ENCODE assay signal across 9 cellular contexts in genomic region chr5:154611341-154611767, GRCh38.
DNase-seq lines count a peak whose midpoint lies in the region; ATAC-seq, FAIRE-seq and TF ChIP-seq lines count a peak whose summit lies in the region.
"Had no signal": no experiment of that assay in that cellular context is flagged by ENCODE, and none has a peak within 500 bp of the region (broad histone marks: within the 10 kb centered on the region; RNA-seq: fewer than 3 reads in every experiment).

No MANE protein-coding gene starts in this region.

- H3K36me3 ChIP-seq in right lobe of liver = no peaks in the 10 kb centered on the region
- H3K36me3 ChIP-seq in HepG2 (replicated peaks in 1 of 2; ENCODE audit: control insufficient read depth in 1 of 2, insufficient read depth in 2 of 2, low read length in 2 of 2) = no peaks in the 10 kb centered on the region
- no peaks in the 10 kb centered on the region for H3K36me3 ChIP-seq in mesendoderm (ENCODE audit: control insufficient read depth, insufficient read depth, low read length)
- H3K36me3 ChIP-seq in upper lobe of right lung = no peaks in the 10 kb centered on the region
- H3K36me3 ChIP-seq in small intestine (ENCODE audit: control insufficient read depth in 2 of 2, insufficient read depth in 2 of 2, low read length in 2 of 2) = no peaks in the 10 kb centered on the region

- no peak overlapping the region for H2AK5ac ChIP-seq in mesendoderm (ENCODE audit: low read length)

- CTCF ChIA-PET in HepG2 (lab: Yijun Ruan, JAX; ENCODE audit: low intra/inter-chr PET ratio, low total read pairs) = interaction anchor here (1.4 to 2.7 kb wide), 2 partner anchors 144 to 190 kb away, joined by 8 to 32 read pairs; no protein-coding TSS in a partner anchor

- H4K8ac ChIP-seq in mesendoderm (ENCODE audit: low read depth, low read length) = no peak overlapping the region

- no peak overlapping the region for H2BK5ac ChIP-seq in mesendoderm (ENCODE audit: low read length)

- H3K4me3 Mint-ChIP-seq in effector memory CD8-positive, alpha-beta T cell = peak overlapping the region; percentile 44 to 57

- TF ChIP-seq POLR2A in right lobe of liver (IDR thresholded peaks at IDR 0.05) = no peak
- no peak for TF ChIP-seq POLR2A in HepG2 (IDR thresholded peaks at IDR 0.05; ENCODE audit: insufficient read depth in 1 of 2, low read depth in 2 of 2, low read length in 2 of 2)

- H3K4me2 ChIP-seq in HepG2 (ENCODE audit: low read depth, low read length) (no peak overlapping the region), mesendoderm (ENCODE audit: low read length) (peak overlapping the region; percentile 88)

- H3K27me3 ChIP-seq in right lobe of liver = peaks cover 0 to 10% of the 10 kb centered on the region in 2 donors
- peaks cover 1 to 53% of the 10 kb centered on the region in 2 experiments; a peak in 4 of 5 replicates for H3K27me3 ChIP-seq in HepG2 (ENCODE audit: control insufficient read depth in 1 of 2, insufficient read depth in 2 of 2, low read length in 2 of 2)
- H3K27me3 ChIP-seq in mesendoderm (ENCODE audit: insufficient read depth, low read length, poor library complexity) = peaks cover 4% of the 10 kb centered on the region
- peaks cover 44% of the 10 kb centered on the region for H3K27me3 ChIP-seq in upper lobe of right lung
- H3K27me3 ChIP-seq in small intestine (ENCODE audit: control insufficient read depth in 2 of 2, insufficient read depth in 2 of 2, low read length in 2 of 2) = peaks cover 0 to 12% of the 10 kb centered on the region in 2 donors

- H3K4ac ChIP-seq in mesendoderm (ENCODE audit: low read depth, low read length) = no peak overlapping the region

- in situ Hi-C loops in HepG2 (cut with HindIII; ENCODE audit: extremely low pct_ligation_motif_present, low pct_unique_long_range_greater_than_20kb) = loop anchor here (25.0 kb wide), 1 partner anchor 549 kb away; no protein-coding TSS in a partner anchor

- BruUV-seq in HepG2 (replicated peaks; lab: Mats Ljungman, UMichigan) = no TSS peak

- TF ChIP-seq CTCF in right lobe of liver (IDR thresholded peaks at IDR 0.05) (no peak), HepG2 (CRISPR knock-in tag; IDR thresholded peaks at IDR 0.05) (no peak), upper lobe of right lung (IDR thresholded peaks at IDR 0.05) (no peak)

- H3K27ac Mint-ChIP-seq in effector memory CD8-positive, alpha-beta T cell = no peak overlapping the region

- DNase-seq in right lobe of liver (no peak), HepG2 (ENCODE audit: low spot score) (no peak), mesendoderm (no peak), upper lobe of right lung (no peak), small intestine (no peak)
- no peak for DNase-seq in effector memory CD8-positive, alpha-beta T cell
- no peak for DNase-seq in activated effector memory CD4-positive, alpha-beta T cell treated with anti-CD3 and anti-CD28 coated beads, Interleukin-2, amount 50 U/mL, for 16 hours
- no peak for DNase-seq in stimulated activated CD4-positive, alpha-beta T cell treated with anti-CD3 and anti-CD28 coated beads, Interleukin-4, amount 100 ng/mL, for 24 hours
- DNase-seq: NCI-H146 had no signal

- H2BK120ac ChIP-seq in mesendoderm (ENCODE audit: low read depth, low read length) = no peak overlapping the region

- H3K27me3 Mint-ChIP-seq in effector memory CD8-positive, alpha-beta T cell = peaks cover 48 to 89% of the 10 kb centered on the region in 2 donors

- H3K23ac ChIP-seq in mesendoderm (ENCODE audit: low read length) = no peak overlapping the region

- no peaks in the 10 kb centered on the region for H3K9me3 Mint-ChIP-seq in effector memory CD8-positive, alpha-beta T cell

- no peaks in the 10 kb centered on the region for H3K79me2 ChIP-seq in HepG2 (ENCODE audit: insufficient read depth, low read length)
- no peaks in the 10 kb centered on the region for H3K79me2 ChIP-seq in mesendoderm (ENCODE audit: control insufficient read depth, insufficient read depth, low read length)

- no peak overlapping the region for H3K27ac ChIP-seq in right lobe of liver
- H3K27ac ChIP-seq in HepG2 (ENCODE audit: extremely low read length, insufficient read depth, low read length) = no peak overlapping the region
- no peak overlapping the region for H3K27ac ChIP-seq in mesendoderm (ENCODE audit: low read depth, low read length)
- H3K27ac ChIP-seq in upper lobe of right lung = no peak overlapping the region
- no peak overlapping the region for H3K27ac ChIP-seq in small intestine (ENCODE audit: low read depth in 1 of 2, low read length in 1 of 2)

- H4K20me1 ChIP-seq in HepG2 (ENCODE audit: insufficient read depth, low read length) = no peaks in the 10 kb centered on the region

- H3K9me3 ChIP-seq in right lobe of liver (no peaks in the 10 kb centered on the region), HepG2 (ENCODE audit: low read length) (no peaks in the 10 kb centered on the region), upper lobe of right lung (no peaks in the 10 kb centered on the region), small intestine (ENCODE audit: control insufficient read depth, low read depth) (no peaks in the 10 kb centered on the region)

- H2BK15ac ChIP-seq in mesendoderm (replicated peaks; ENCODE audit: low read depth) = no peak overlapping the region

- H3K9ac ChIP-seq in HepG2 (ENCODE audit: insufficient read depth, low read depth, low read length) = no peak overlapping the region
- peak overlapping the region; percentile 61 for H3K9ac ChIP-seq in mesendoderm (ENCODE audit: low read length)

- H3K18ac ChIP-seq in mesendoderm (ENCODE audit: low read length) = no peak overlapping the region

- H4K5ac ChIP-seq in mesendoderm (ENCODE audit: low read length) = no peak overlapping the region

- intact Hi-C loops in right lobe of liver (cut with DNase I) = no loop called here
- intact Hi-C loops in HepG2 (cut with micrococcal nuclease; ENCODE audit: unreplicated experiment) = loop anchor here (2.0 kb wide), 1 partner anchor 189 kb away; no protein-coding TSS in a partner anchor
- intact Hi-C loops in upper lobe of right lung (cut with DNase I) = no loop called here

- FAIRE-seq in HepG2 (lab: Jason Lieb, UNC) = no peak
- no peak for FAIRE-seq in small intestine (lab: Jason Lieb, UNC)

- no peaks in the 10 kb centered on the region for H3K79me1 ChIP-seq in mesendoderm (ENCODE audit: low read length)

- no peaks in the 10 kb centered on the region for H3K36me3 Mint-ChIP-seq in effector memory CD8-positive, alpha-beta T cell (ENCODE audit: insufficient read depth)

- no peak overlapping the region for H2AFZ ChIP-seq in HepG2 (ENCODE audit: low read length)

- POLR2A ChIA-PET in HepG2 (lab: Yijun Ruan, JAX) = no interaction called here

- TF ChIP-seq RAD21 in HepG2 (CRISPR knock-in tag; IDR thresholded peaks at IDR 0.05) = no peak

- peaks cover 0 to 12% (median 6%) of the 10 kb centered on the region in 4 donors for H3K4me1 ChIP-seq in right lobe of liver
- peaks cover 12% of the 10 kb centered on the region for H3K4me1 ChIP-seq in HepG2 (ENCODE audit: insufficient read depth, low read length)
- peaks cover 20% of the 10 kb centered on the region for H3K4me1 ChIP-seq in mesendoderm (ENCODE audit: control insufficient read depth, low read depth, low read length)
- H3K4me1 ChIP-seq in upper lobe of right lung = peaks cover 13% of the 10 kb centered on the region
- H3K4me1 ChIP-seq in small intestine (ENCODE audit: control insufficient read depth in 2 of 2, insufficient read depth in 1 of 2, low read depth in 1 of 2, low read length in 1 of 2) = peaks cover 0 to 1% of the 10 kb centered on the region in 2 donors

- peak; percentile 15 to 40 (median 27) for ATAC-seq in right lobe of liver
- ATAC-seq in HepG2 = no peak
- no peak for ATAC-seq in effector memory CD8-positive, alpha-beta T cell (replicated peaks)
- ATAC-seq in upper lobe of right lung = peak; percentile 17

- TF ChIP-seq EP300 in HepG2 (IDR thresholded peaks at IDR 0.05; ENCODE audit: low read depth in 2 of 2, low read length in 2 of 2) = no peak
- TF ChIP-seq EP300 in HepG2 (CRISPR knock-in tag; IDR thresholded peaks at IDR 0.05; ENCODE audit: borderline replicate concordance) = no peak

- peak overlapping the region; percentile 78 for H3K56ac ChIP-seq in mesendoderm (ENCODE audit: low read length)

- WGBS in right lobe of liver (ENCODE audit: insufficient coverage, low coverage, low lambda C conversion rate, missing lambda C conversion rate) = 3% methylated on average over 5 of the region's 23 CpGs
- 27% methylated on average over 11 of the region's 23 CpGs for WGBS in HepG2 (ENCODE audit: low lambda C conversion rate)
- no CpG with 5 or more reads among the region's 23 CpGs for WGBS in mesendoderm (ENCODE audit: extremely low coverage, insufficient coverage, low lambda C conversion rate)
- 2 to 4% (median 3%) methylated on average over 21 to 23 of the region's 23 CpGs for WGBS in small intestine, 3 donors

- peaks cover 0 to 11% of the 10 kb centered on the region in 2 donors for H3K4me1 Mint-ChIP-seq in effector memory CD8-positive, alpha-beta T cell (ENCODE audit: low read depth in 2 of 2)

- H3K4me3 ChIP-seq in right lobe of liver (no peak overlapping the region), HepG2 (replicated peaks in 1 of 3; ENCODE audit: insufficient read depth in 1 of 3, low read depth in 2 of 3, low read length in 3 of 3) (no peak overlapping the region; a peak in 1 of 6 replicates), mesendoderm (ENCODE audit: low read length) (peak overlapping the region; percentile 25), upper lobe of right lung (peak overlapping the region; percentile 41), small intestine (ENCODE audit: low read depth in 1 of 2, low read length in 2 of 2) (no peak overlapping the region)

TF ChIP-seq in HepG2, 621 proteins besides CTCF, POLR2A, EP300 and RAD21 (continues in another document):
- no peak for TF ChIP-seq ZNF282 (IDR thresholded peaks at IDR 0.05; ENCODE audit: partially characterized antibody)
- TF ChIP-seq ZZZ3 (CRISPR knock-in tag; IDR thresholded peaks at IDR 0.05; ENCODE audit: borderline replicate concordance) = no peak
- TF ChIP-seq NCOA5 (CRISPR knock-in tag; IDR thresholded peaks at IDR 0.05) = no peak
- TF ChIP-seq ZNF709 (CRISPR knock-in tag; IDR thresholded peaks at IDR 0.05) = no peak
- TF ChIP-seq FUBP1 (CRISPR knock-in tag; IDR thresholded peaks at IDR 0.05; ENCODE audit: borderline replicate concordance) = no peak
- TF ChIP-seq JUND (CRISPR knock-in tag; IDR thresholded peaks at IDR 0.05) = no peak

Comparison
In these comparisons a context has a peak if more than half of its experiments do, and no peak if none do; other contexts are left out.
1. ATAC-seq: peak in right lobe of liver (4 of 4) and upper lobe of right lung (single experiment); none in HepG2 (single experiment) and effector memory CD8-positive, alpha-beta T cell (single experiment).
2. H3K4me3 ChIP-seq: peak in mesendoderm (single experiment) and upper lobe of right lung (single experiment); none in right lobe of liver (0 of 3), HepG2 (0 of 3) and small intestine (0 of 2).